Comparison of ENCODE assay signal across 8 cellular contexts in the genomic region with DNA sequence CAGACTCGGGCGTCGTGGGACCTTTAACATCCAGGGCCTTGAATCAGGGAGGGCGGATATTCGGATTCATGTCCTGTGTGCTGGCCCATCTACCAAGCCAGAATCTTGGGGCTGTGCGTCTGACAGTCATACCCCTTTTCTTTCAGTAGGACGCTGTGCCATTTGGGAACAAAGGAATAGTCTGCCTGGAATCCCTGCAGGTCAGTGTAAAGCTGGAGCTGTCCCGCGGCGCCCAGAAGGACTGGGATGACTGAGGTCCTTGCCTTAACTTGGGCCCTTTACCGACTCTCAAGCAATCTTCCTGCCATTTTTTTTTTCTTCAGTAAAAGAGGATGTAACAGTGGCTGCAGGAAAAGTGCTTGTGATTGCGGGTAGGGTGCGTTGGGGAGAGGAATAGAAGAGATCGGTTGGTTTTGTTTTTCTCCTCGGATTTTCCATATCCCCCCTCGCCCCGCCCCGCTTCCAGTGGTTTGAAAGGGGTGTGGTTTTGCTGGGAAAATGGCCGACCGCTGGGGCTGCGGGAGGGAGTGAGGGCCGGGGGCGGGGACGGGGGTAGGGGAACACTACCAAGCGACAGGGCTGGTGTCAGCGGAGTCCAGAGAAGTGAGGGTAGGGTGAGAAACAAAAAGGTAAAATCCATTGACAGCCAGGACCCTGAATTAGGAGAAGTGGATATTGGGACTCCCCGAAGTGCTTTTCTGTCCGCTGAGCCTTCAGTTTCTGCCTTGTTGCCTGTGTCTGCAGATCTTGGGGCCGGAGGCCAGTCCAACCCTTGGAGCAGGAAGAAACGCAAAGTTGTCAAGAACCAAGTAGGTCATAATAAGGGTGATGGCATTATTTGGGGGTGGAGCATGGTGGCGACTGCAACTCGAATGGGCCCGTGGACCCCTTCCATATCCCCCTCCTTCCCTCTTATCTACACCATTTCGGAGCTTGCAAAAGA. TPM values are rescaled to one million over a fixed set of nuclear protein-coding genes. Genes with fewer than 3 reads are reported as not detected.
A peak's percentile ranks its signal among the peaks of the same experiment; 100 is the strongest.
DNase-seq lines count a peak whose midpoint lies in the region; ATAC-seq lines count a peak whose summit lies in the region.

No MANE protein-coding gene starts in this region.

- DNase-seq in ACHN (peak; percentile 19), H7 (peak; percentile 76), glomerular visceral epithelial cell (ENCODE audit: extremely low spot score) (peak; percentile 40), NCI-H345 treated with DMSO at 0.1 percent for 48 hours (lab: John Stamatoyannopoulos, UW; ENCODE audit: unreplicated experiment) (no peak), mesenteric fat pad (ENCODE audit: low spot score) (no peak)
- no peak for DNase-seq in activated T-helper 2 cell treated with anti-CD3 and anti-CD28 coated beads, Interferon-gamma antibody, Interleukin-2, Interleukin-4, amounts not matched to agents 10 μg/mL and 5 μg/mL and 100 μg/mL, durations not matched to agents 14 hours and 24 hours and 36 hours (ENCODE audit: low spot score)

- H3K9me3 Mint-ChIP-seq in activated T-helper 2 cell treated with anti-CD3 and anti-CD28 coated beads, Interferon-gamma antibody, Interleukin-2, Interleukin-4, amounts not matched to agents 10 μg/mL and 5 μg/mL and 100 μg/mL, durations not matched to agents 14 hours and 24 hours and 36 hours: no peaks in the 10 kb centered on the region

- H3K36me3 Mint-ChIP-seq in activated T-helper 2 cell treated with anti-CD3 and anti-CD28 coated beads, Interferon-gamma antibody, Interleukin-2, Interleukin-4, amounts not matched to agents 10 μg/mL and 5 μg/mL and 100 μg/mL, durations not matched to agents 14 hours and 24 hours and 36 hours (ENCODE audit: low read depth): no peaks in the 10 kb centered on the region

- no peak for ATAC-seq in GM21423 (IDR thresholded peaks at IDR 0.05; ENCODE audit: unreplicated experiment)

- H3K4me3 ChIP-seq in H7 (ENCODE audit: insufficient read depth, low read depth, low read length) (peak overlapping the region; percentile 68), neuron (ENCODE audit: low read length) (peak overlapping the region; percentile 52)

- H3K27ac Mint-ChIP-seq in activated T-helper 2 cell treated with anti-CD3 and anti-CD28 coated beads, Interferon-gamma antibody, Interleukin-2, Interleukin-4, amounts not matched to agents 10 μg/mL and 5 μg/mL and 100 μg/mL, durations not matched to agents 14 hours and 24 hours and 36 hours: no peak overlapping the region

- H3K27me3 ChIP-seq in H7 (ENCODE audit: control insufficient read depth, insufficient read depth, low read length): no peaks in the 10 kb centered on the region
- no peaks in the 10 kb centered on the region for H3K27me3 ChIP-seq in neuron (ENCODE audit: insufficient read depth, low read length)

- H3K9me3 ChIP-seq in neuron (ENCODE audit: low read length): no peaks in the 10 kb centered on the region

- peak overlapping the region; percentile 9 for H2AFZ ChIP-seq in neuron (ENCODE audit: low read depth, low read length)

- peaks cover 14% of the 10 kb centered on the region for H3K27me3 Mint-ChIP-seq in activated T-helper 2 cell treated with anti-CD3 and anti-CD28 coated beads, Interferon-gamma antibody, Interleukin-2, Interleukin-4, amounts not matched to agents 10 μg/mL and 5 μg/mL and 100 μg/mL, durations not matched to agents 14 hours and 24 hours and 36 hours (ENCODE audit: low read depth)

- in situ Hi-C loops in ACHN (cut with HindIII; ENCODE audit: low pct_ligation_motif_present, low pct_unique_long_range_greater_than_20kb, low sequenced_read_pairs): no loop called here

- H3K4me3 Mint-ChIP-seq in activated T-helper 2 cell treated with anti-CD3 and anti-CD28 coated beads, Interferon-gamma antibody, Interleukin-2, Interleukin-4, amounts not matched to agents 10 μg/mL and 5 μg/mL and 100 μg/mL, durations not matched to agents 14 hours and 24 hours and 36 hours (ENCODE audit: low read depth): peak overlapping the region; percentile 52

- intact Hi-C loops in activated T-helper 2 cell treated with anti-CD3 and anti-CD28 coated beads, Interferon-gamma antibody, Interleukin-2, Interleukin-4, amounts not matched to agents 10 μg/mL and 5 μg/mL and 100 μg/mL, durations not matched to agents 14 hours and 24 hours and 36 hours (cut with micrococcal nuclease): loop anchor here (5.0 kb wide), 1 partner anchor 134 kb away; no protein-coding TSS in a partner anchor

- H3K4me1 Mint-ChIP-seq in activated T-helper 2 cell treated with anti-CD3 and anti-CD28 coated beads, Interferon-gamma antibody, Interleukin-2, Interleukin-4, amounts not matched to agents 10 μg/mL and 5 μg/mL and 100 μg/mL, durations not matched to agents 14 hours and 24 hours and 36 hours (ENCODE audit: low read depth): peaks cover 4% of the 10 kb centered on the region

- H3K4me1 ChIP-seq in neuron (ENCODE audit: insufficient read depth, low read length): no peaks in the 10 kb centered on the region

- no peaks in the 10 kb centered on the region; the same call in none of the 2 replicates for H3K36me3 ChIP-seq in H7 (replicated peaks; ENCODE audit: control insufficient read depth, insufficient read depth, low read length)
- no peaks in the 10 kb centered on the region for H3K36me3 ChIP-seq in neuron (ENCODE audit: insufficient read depth, low read length)

RNA-seq across cellular contexts. Expression of a gene that starts 0.7 kb away (rescaled TPM):
- total RNA-seq in H7 (2014; rRNA removed; shearing (Covaris generic)): 27.0 and 33.0 TPM in 2 replicates
- total RNA-seq in activated T-helper 2 cell treated with anti-CD3 and anti-CD28 coated beads, Interferon-gamma antibody, Interleukin-2, Interleukin-4, amounts not matched to agents 10 μg/mL and 5 μg/mL and 100 μg/mL, durations not matched to agents 14 hours and 24 hours and 36 hours: 0.82 and 1.1 TPM in 2 replicates
- 32.3 TPM for total RNA-seq in mesenteric fat pad

Comparison
In these comparisons a context has a peak if more than half of its experiments do, and no peak if none do; other contexts are left out.
1. DNase-seq: peak in ACHN (single experiment), H7 (single experiment) and glomerular visceral epithelial cell (single experiment); none in activated T-helper 2 cell treated with anti-CD3 and anti-CD28 coated beads, Interferon-gamma antibody, Interleukin-2, Interleukin-4, amounts not matched to agents 10 μg/mL and 5 μg/mL and 100 μg/mL, durations not matched to agents 14 hours and 24 hours and 36 hours (single experiment), NCI-H345 treated with DMSO at 0.1 percent for 48 hours (single experiment) and mesenteric fat pad (single experiment).
2. RNA of a gene that starts 0.7 kb away (total RNA-seq): 32.3 TPM in mesenteric fat pad (single experiment) and 27.0 to 33.0 TPM in H7; 0.82 to 1.1 TPM in activated T-helper 2 cell treated with anti-CD3 and anti-CD28 coated beads, Interferon-gamma antibody, Interleukin-2, Interleukin-4, amounts not matched to agents 10 μg/mL and 5 μg/mL and 100 μg/mL, durations not matched to agents 14 hours and 24 hours and 36 hours; every median in the first group is over 10 times any median in the second.